ENCODE assay signal across 1 cellular context in genomic region chr9:124496075-124496893, GRCh38.
A peak's percentile ranks its signal among the peaks of the same experiment; 100 is the strongest.
TF ChIP-seq lines count a peak whose summit lies in the region.

No MANE protein-coding gene starts in this region.

TF ChIP-seq in HEK293, 187 proteins besides CTCF, POLR2A, EP300 and RAD21 (continued from another document):
- TF ChIP-seq, protein P1, sequence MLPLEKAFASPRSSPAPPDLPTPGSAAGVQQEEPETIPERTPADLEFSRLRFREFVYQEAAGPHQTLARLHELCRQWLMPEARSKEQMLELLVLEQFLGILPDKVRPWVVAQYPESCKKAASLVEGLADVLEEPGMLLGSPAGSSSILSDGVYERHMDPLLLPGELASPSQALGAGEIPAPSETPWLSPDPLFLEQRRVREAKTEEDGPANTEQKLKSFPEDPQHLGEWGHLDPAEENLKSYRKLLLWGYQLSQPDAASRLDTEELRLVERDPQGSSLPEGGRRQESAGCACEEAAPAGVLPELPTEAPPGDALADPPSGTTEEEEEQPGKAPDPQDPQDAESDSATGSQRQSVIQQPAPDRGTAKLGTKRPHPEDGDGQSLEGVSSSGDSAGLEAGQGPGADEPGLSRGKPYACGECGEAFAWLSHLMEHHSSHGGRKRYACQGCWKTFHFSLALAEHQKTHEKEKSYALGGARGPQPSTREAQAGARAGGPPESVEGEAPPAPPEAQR (tag by site-specific recombination; IDR thresholded peaks at IDR 0.05), result no peak
- no peak for TF ChIP-seq ZNF629 (tag by site-specific recombination; IDR thresholded peaks at IDR 0.05)
- TF ChIP-seq, protein P2, sequence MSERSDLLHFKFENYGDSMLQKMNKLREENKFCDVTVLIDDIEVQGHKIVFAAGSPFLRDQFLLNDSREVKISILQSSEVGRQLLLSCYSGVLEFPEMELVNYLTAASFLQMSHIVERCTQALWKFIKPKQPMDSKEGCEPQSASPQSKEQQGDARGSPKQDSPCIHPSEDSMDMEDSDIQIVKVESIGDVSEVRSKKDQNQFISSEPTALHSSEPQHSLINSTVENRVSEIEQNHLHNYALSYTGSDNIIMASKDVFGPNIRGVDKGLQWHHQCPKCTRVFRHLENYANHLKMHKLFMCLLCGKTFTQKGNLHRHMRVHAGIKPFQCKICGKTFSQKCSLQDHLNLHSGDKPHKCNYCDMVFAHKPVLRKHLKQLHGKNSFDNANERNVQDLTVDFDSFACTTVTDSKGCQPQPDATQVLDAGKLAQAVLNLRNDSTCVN (tag by site-specific recombination; optimal IDR thresholded peaks at IDR 0.05), result no peak
- TF ChIP-seq ZNF416 (tag by site-specific recombination; IDR thresholded peaks at IDR 0.05), result no peak
- TF ChIP-seq ZBTB1 (tag by site-specific recombination; IDR thresholded peaks at IDR 0.05), result no peak
- TF ChIP-seq, protein P3, sequence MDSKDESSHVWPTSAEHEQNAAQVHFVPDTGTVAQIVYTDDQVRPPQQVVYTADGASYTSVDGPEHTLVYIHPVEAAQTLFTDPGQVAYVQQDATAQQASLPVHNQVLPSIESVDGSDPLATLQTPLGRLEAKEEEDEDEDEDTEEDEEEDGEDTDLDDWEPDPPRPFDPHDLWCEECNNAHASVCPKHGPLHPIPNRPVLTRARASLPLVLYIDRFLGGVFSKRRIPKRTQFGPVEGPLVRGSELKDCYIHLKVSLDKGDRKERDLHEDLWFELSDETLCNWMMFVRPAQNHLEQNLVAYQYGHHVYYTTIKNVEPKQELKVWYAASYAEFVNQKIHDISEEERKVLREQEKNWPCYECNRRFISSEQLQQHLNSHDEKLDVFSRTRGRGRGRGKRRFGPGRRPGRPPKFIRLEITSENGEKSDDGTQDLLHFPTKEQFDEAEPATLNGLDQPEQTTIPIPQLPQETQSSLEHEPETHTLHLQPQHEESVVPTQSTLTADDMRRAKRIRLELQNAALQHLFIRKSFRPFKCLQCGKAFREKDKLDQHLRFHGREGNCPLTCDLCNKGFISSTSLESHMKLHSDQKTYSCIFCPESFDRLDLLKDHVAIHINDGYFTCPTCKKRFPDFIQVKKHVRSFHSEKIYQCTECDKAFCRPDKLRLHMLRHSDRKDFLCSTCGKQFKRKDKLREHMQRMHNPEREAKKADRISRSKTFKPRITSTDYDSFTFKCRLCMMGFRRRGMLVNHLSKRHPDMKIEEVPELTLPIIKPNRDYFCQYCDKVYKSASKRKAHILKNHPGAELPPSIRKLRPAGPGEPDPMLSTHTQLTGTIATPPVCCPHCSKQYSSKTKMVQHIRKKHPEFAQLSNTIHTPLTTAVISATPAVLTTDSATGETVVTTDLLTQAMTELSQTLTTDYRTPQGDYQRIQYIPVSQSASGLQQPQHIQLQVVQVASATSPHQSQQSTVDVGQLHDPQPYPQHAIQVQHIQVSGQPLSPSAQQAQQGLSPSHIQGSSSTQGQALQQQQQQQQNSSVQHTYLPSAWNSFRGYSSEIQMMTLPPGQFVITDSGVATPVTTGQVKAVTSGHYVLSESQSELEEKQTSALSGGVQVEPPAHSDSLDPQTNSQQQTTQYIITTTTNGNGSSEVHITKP (tag by site-specific recombination; IDR thresholded peaks at IDR 0.05), result no peak
- no peak for TF ChIP-seq ZNF404 (tag by site-specific recombination; IDR thresholded peaks at IDR 0.05)
- 0 out of 2 replicates have a peak, but pooled peaks have one; percentile 13 for TF ChIP-seq ZNF341 (tag by site-specific recombination; IDR thresholded peaks at IDR 0.05; ENCODE audit: low read depth)
- no peak for TF ChIP-seq ZNF639 (tag by site-specific recombination; IDR thresholded peaks at IDR 0.05)
- no peak for TF ChIP-seq KLF1 (tag by site-specific recombination; IDR thresholded peaks at IDR 0.05)
- no peak for TF ChIP-seq ZNF449 (tag by site-specific recombination; IDR thresholded peaks at IDR 0.05)
- TF ChIP-seq ZIC2 (tag by site-specific recombination; IDR thresholded peaks at IDR 0.05), result peak; percentile 51; the same call in 1 of the 2 replicates
